Comparison of ENCODE assay signal across 18 cellular contexts in genomic region chr3:49864505-49864904, GRCh38. TPM values are rescaled to one million over a fixed set of nuclear protein-coding genes. Genes with fewer than 3 reads are reported as not detected.
DNase-seq lines count a peak whose midpoint lies in the region; ATAC-seq, FAIRE-seq and TF ChIP-seq lines count a peak whose summit lies in the region.
"Had no signal": no experiment of that assay in that cellular context is flagged by ENCODE, and none has a peak within 500 bp of the region (broad histone marks: within the 10 kb centered on the region; RNA-seq: fewer than 3 reads in every experiment).

No MANE protein-coding gene starts in this region.

- no peak for TF ChIP-seq RAD21 in HepG2 (CRISPR knock-in tag; IDR thresholded peaks at IDR 0.05)

- intact Hi-C loops in HepG2 (cut with micrococcal nuclease; ENCODE audit: unreplicated experiment) (no loop called here), right lobe of liver (cut with DNase I) (no loop called here), A673 (cut with micrococcal nuclease; ENCODE audit: unreplicated experiment) (no loop called here)

- FAIRE-seq in HepG2 (lab: Jason Lieb, UNC) (no peak), frontal cortex (lab: Jason Lieb, UNC) (no peak)
- FAIRE-seq: GM18507 had no signal

- H3K27me3 Mint-ChIP-seq in brain = peaks cover 10% of the 10 kb centered on the region

- no peaks in the 10 kb centered on the region for H3K79me2 ChIP-seq in HepG2 (ENCODE audit: insufficient read depth, low read length)

- H3K27me3 ChIP-seq in HepG2 (ENCODE audit: control insufficient read depth in 1 of 2, insufficient read depth in 2 of 2, low read length in 2 of 2) (peaks cover 8 to 71% of the 10 kb centered on the region in 2 experiments; a peak in 4 of 5 replicates), right lobe of liver (peaks cover 0 to 5% of the 10 kb centered on the region in 2 donors), iPS-15b (ENCODE audit: control insufficient read depth, insufficient read depth, low read length) (no peaks in the 10 kb centered on the region), A673 (replicated peaks; ENCODE audit: insufficient read depth, low read depth, low read length, poor library complexity) (no peaks in the 10 kb centered on the region)

- H3K27ac Mint-ChIP-seq in brain = peak overlapping the region in 3 of 5 experiments; percentile 71 to 91 (median 90)
- H3K27ac Mint-ChIP-seq: CD4-positive, CD25-positive, alpha-beta regulatory T cell had no signal

- no peaks in the 10 kb centered on the region for H3K4me1 ChIP-seq in HepG2 (ENCODE audit: insufficient read depth, low read length)
- peaks cover 0 to 7% (median 0%) of the 10 kb centered on the region in 4 donors for H3K4me1 ChIP-seq in right lobe of liver
- peaks cover 24% of the 10 kb centered on the region for H3K4me1 ChIP-seq in iPS-15b (ENCODE audit: control insufficient read depth, insufficient read depth, low read length)
- H3K4me1 ChIP-seq in A673 (ENCODE audit: insufficient read depth, low read length, poor library complexity, severe bottlenecking) = no peaks in the 10 kb centered on the region

- no peak overlapping the region for H3K4me3 ChIP-seq in HepG2 (replicated peaks in 1 of 3; ENCODE audit: insufficient read depth in 1 of 3, low read depth in 2 of 3, low read length in 3 of 3)
- no peak overlapping the region for H3K4me3 ChIP-seq in right lobe of liver
- no peak overlapping the region for H3K4me3 ChIP-seq in iPS-15b (ENCODE audit: low read depth, low read length)
- H3K4me3 ChIP-seq in A673 (ENCODE audit: low read depth, low read length, poor library complexity, severe bottlenecking) = no peak overlapping the region
- H3K4me3 ChIP-seq: BLaER1 treated with 17β-estradiol and CSF1 and Interleukin-3, amounts not matched to agents 10 nM and 100 nM; GM23338; HAP-1 had no signal

- no peaks in the 10 kb centered on the region for H3K36me3 Mint-ChIP-seq in brain

- no peak overlapping the region for H3K27ac ChIP-seq in HepG2 (ENCODE audit: extremely low read length, insufficient read depth, low read length)
- no peak overlapping the region for H3K27ac ChIP-seq in right lobe of liver
- no peak overlapping the region for H3K27ac ChIP-seq in A673 (ENCODE audit: low read depth, low read length, poor library complexity, severe bottlenecking)
- H3K27ac ChIP-seq: 22Rv1; BLaER1 treated with 17β-estradiol and CSF1 and Interleukin-3, amounts not matched to agents 10 nM and 100 nM had no signal

- no peak for TF ChIP-seq EP300 in HepG2 (IDR thresholded peaks at IDR 0.05; ENCODE audit: low read depth in 2 of 2, low read length in 2 of 2)
- no peak for TF ChIP-seq EP300 in HepG2 (CRISPR knock-in tag; IDR thresholded peaks at IDR 0.05; ENCODE audit: borderline replicate concordance)

- CTCF ChIA-PET in HepG2 (lab: Yijun Ruan, JAX; ENCODE audit: low intra/inter-chr PET ratio, low total read pairs) (no interaction called here), A673 (lab: Charles Lee) (no interaction called here)

- BruUV-seq in HepG2 (replicated peaks; lab: Mats Ljungman, UMichigan) = no TSS peak
- BruUV-seq in A673 (replicated peaks; lab: Mats Ljungman, UMichigan) = no TSS peak

- ATAC-seq in HepG2 (no peak), right lobe of liver (no peak)
- ATAC-seq: GM23338 had no signal

- in situ Hi-C loops in HepG2 (cut with HindIII; ENCODE audit: extremely low pct_ligation_motif_present, low pct_unique_long_range_greater_than_20kb) = no loop called here

- no peaks in the 10 kb centered on the region for H3K36me3 ChIP-seq in HepG2 (replicated peaks in 1 of 2; ENCODE audit: control insufficient read depth in 1 of 2, insufficient read depth in 2 of 2, low read length in 2 of 2)
- H3K36me3 ChIP-seq in right lobe of liver = no peaks in the 10 kb centered on the region
- peaks cover 16% of the 10 kb centered on the region for H3K36me3 ChIP-seq in iPS-15b (ENCODE audit: control insufficient read depth, insufficient read depth, low read length)
- no peaks in the 10 kb centered on the region for H3K36me3 ChIP-seq in A673 (ENCODE audit: insufficient read depth, low read length, poor library complexity, severe bottlenecking)
- H3K36me3 ChIP-seq: BLaER1 treated with 17β-estradiol and CSF1 and Interleukin-3, amounts not matched to agents 10 nM and 100 nM; HAP-1 had no signal

- no peak overlapping the region for H2AFZ ChIP-seq in HepG2 (ENCODE audit: low read length)
- H2AFZ ChIP-seq: GM23338 had no signal

- H3K4me1 Mint-ChIP-seq in brain = peaks cover 47% of the 10 kb centered on the region

- TF ChIP-seq CTCF in HepG2 (CRISPR knock-in tag; IDR thresholded peaks at IDR 0.05) = no peak
- TF ChIP-seq CTCF in right lobe of liver (IDR thresholded peaks at IDR 0.05) = no peak
- TF ChIP-seq CTCF in brain (conservative IDR thresholded peaks at IDR 0.05) = no peak
- TF ChIP-seq CTCF in A673 (conservative IDR thresholded peaks at IDR 0.05; ENCODE audit: low read depth, low read length) = no peak

- H3K4me3 Mint-ChIP-seq in brain = peak overlapping the region in 1 of 5 experiments; percentile 91
- H3K4me3 Mint-ChIP-seq: CD4-positive, CD25-positive, alpha-beta regulatory T cell; GM23338 had no signal

- H3K9ac ChIP-seq in HepG2 (ENCODE audit: insufficient read depth, low read depth, low read length) = no peak overlapping the region
- peak overlapping the region; percentile 54 for H3K9ac ChIP-seq in iPS-15b (ENCODE audit: low read depth, low read length)
- H3K9ac ChIP-seq: BLaER1 treated with 17β-estradiol and CSF1 and Interleukin-3, amounts not matched to agents 10 nM and 100 nM had no signal

- WGBS in HepG2 (ENCODE audit: low lambda C conversion rate) = 9% methylated on average over 5 of the region's 5 CpGs
- 16% methylated on average over 2 of the region's 5 CpGs for WGBS in right lobe of liver (ENCODE audit: insufficient coverage, low coverage, low lambda C conversion rate, missing lambda C conversion rate)

- TF ChIP-seq POLR2A in HepG2 (IDR thresholded peaks at IDR 0.05; ENCODE audit: insufficient read depth in 1 of 2, low read depth in 2 of 2, low read length in 2 of 2) (no peak), right lobe of liver (IDR thresholded peaks at IDR 0.05) (no peak)

- POLR2A ChIA-PET in HepG2 (lab: Yijun Ruan, JAX) = no interaction called here
- POLR2A ChIA-PET in A673 (lab: Charles Lee; ENCODE audit: low non-redundant PET) = no interaction called here

- no peaks in the 10 kb centered on the region for H3K9me3 ChIP-seq in HepG2 (ENCODE audit: low read length)
- H3K9me3 ChIP-seq in right lobe of liver = no peaks in the 10 kb centered on the region
- no peaks in the 10 kb centered on the region for H3K9me3 ChIP-seq in iPS-15b (ENCODE audit: control insufficient read depth, insufficient read depth, low read length)
- no peaks in the 10 kb centered on the region for H3K9me3 ChIP-seq in A673 (ENCODE audit: low read depth, low read length, poor library complexity, severe bottlenecking)
- H3K9me3 ChIP-seq: BLaER1 treated with 17β-estradiol and CSF1 and Interleukin-3, amounts not matched to agents 10 nM and 100 nM; HAP-1 had no signal

- DNase-seq in HepG2 (ENCODE audit: low spot score) = no peak
- DNase-seq in right lobe of liver = no peak
- no peak for DNase-seq in iPS-NIHi7 (ENCODE audit: extremely low spot score)
- DNase-seq in activated CD8-positive, alpha-beta memory T cell treated with anti-CD3 and anti-CD28 coated beads, Interleukin-2, amount 50 U/mL, for 48 hours = no peak
- DNase-seq in A673 (ENCODE audit: low spot score) = no peak
- no peak for DNase-seq in frontal cortex (ENCODE audit: low spot score in 2 of 2)
- DNase-seq: ACHN; CD4-positive, CD25-positive, alpha-beta regulatory T cell; DMS 273 treated with DMSO at 0.1 percent for 48 hours had no signal

- no peaks in the 10 kb centered on the region for H4K20me1 ChIP-seq in HepG2 (ENCODE audit: insufficient read depth, low read length)

- H3K9me3 Mint-ChIP-seq in brain = peaks cover 0 to 11% (median 0%) of the 10 kb centered on the region in 5 experiments
- H3K9me3 Mint-ChIP-seq: CD4-positive, CD25-positive, alpha-beta regulatory T cell; GM23338 had no signal

- H3K4me2 ChIP-seq in HepG2 (ENCODE audit: low read depth, low read length) = no peak overlapping the region
- H3K4me2 ChIP-seq: BLaER1 treated with 17β-estradiol and CSF1 and Interleukin-3, amounts not matched to agents 10 nM and 100 nM; GM23338 had no signal

RNA-seq across cellular contexts. Expression of gene CAMKV, which starts 5.2 kb away (rescaled TPM):
- total RNA-seq in HepG2 (2016; rRNA removed; fragmentation: Illumina TruSeq; extraction: Trizol) = 0.13 and 0.15 TPM in 2 replicates
- not detected in 2 replicates for total RNA-seq in HepG2 (2016; cell fraction: cytosol; rRNA removed; fragmentation: Illumina TruSeq; extraction: Trizol; ENCODE audit: low read depth)
- total RNA-seq in HepG2 (2016; cell fraction: insoluble cytoplasmic fraction; rRNA removed; fragmentation: Illumina TruSeq; extraction: Trizol) = 0.17 TPM in 1 of 2 replicates, not detected in the other
- 0.14 TPM in 1 of 2 replicates, not detected in the other for total RNA-seq in HepG2 (2016; cell fraction: membrane; rRNA removed; fragmentation: Illumina TruSeq; extraction: Trizol)
- 0.13 and 0.22 TPM in 2 replicates for total RNA-seq in HepG2 (2016; cell fraction: nucleus; rRNA removed; fragmentation: Illumina TruSeq; extraction: Trizol)
- polyA plus RNA-seq in HepG2 (2011; rRNA removed) = 0.13 and 0.22 TPM in 2 replicates
- 0.13 and 0.23 TPM in 2 replicates for polyA plus RNA-seq in HepG2 (2011; cell fraction: cytosol; rRNA removed)
- 1.2 and 2.0 TPM in 2 replicates for polyA plus RNA-seq in HepG2 (2011; cell fraction: nucleus; rRNA removed)
- 0.33 and 0.38 TPM in 2 replicates for polyA plus RNA-seq in HepG2 (2012)
- not detected in 2 replicates for polyA plus RNA-seq in HepG2 (2016; cell fraction: cytosol; fragmentation: Illumina TruSeq; extraction: Trizol; ENCODE audit: low read depth)
- 0.13 and 0.26 TPM in 2 replicates for polyA plus RNA-seq in HepG2 (2016; cell fraction: insoluble cytoplasmic fraction; fragmentation: Illumina TruSeq; extraction: Trizol; ENCODE audit: low read depth)
- polyA plus RNA-seq in HepG2 (2016; cell fraction: membrane; fragmentation: Illumina TruSeq; extraction: Trizol; ENCODE audit: low read depth) = 0.08 and 0.10 TPM in 2 replicates
- 0.53 and 0.60 TPM in 2 replicates for polyA plus RNA-seq in HepG2 (2016; cell fraction: nucleus; fragmentation: Illumina TruSeq; extraction: Trizol; ENCODE audit: insufficient read depth, low read depth)
- 0.07 and 0.82 TPM in 2 replicates for polyA minus RNA-seq in HepG2 (2011; rRNA and poly(A)+ RNA removed; ENCODE audit: low replicate concordance)
- not detected in 2 replicates for polyA minus RNA-seq in HepG2 (2011; cell fraction: cytosol; rRNA and poly(A)+ RNA removed)
- 1.3 TPM in 1 of 2 replicates, not detected in the other for polyA minus RNA-seq in HepG2 (2011; cell fraction: nucleus; rRNA and poly(A)+ RNA removed)
- total RNA-seq in right lobe of liver = not detected
- polyA plus RNA-seq in brain (ENCODE audit: insufficient read depth, low read depth, low replicate concordance) = 28.5 TPM
- total RNA-seq in A673 (2021) = 5.4 and 6.5 TPM in 2 replicates
- 180 TPM for total RNA-seq in frontal cortex
- total RNA-seq: CD4-positive, CD25-positive, alpha-beta regulatory T cell; HT1080 had no signal
- polyA plus RNA-seq: CD4-positive, CD25-positive, alpha-beta regulatory T cell had no signal

RNA-seq across cellular contexts. Expression of gene TRAIP, which starts 8.1 kb away (rescaled TPM):
- total RNA-seq in HepG2 (2016; rRNA removed; fragmentation: Illumina TruSeq; extraction: Trizol) = 13.7 and 23.9 TPM in 2 replicates
- total RNA-seq in HepG2 (2016; cell fraction: cytosol; rRNA removed; fragmentation: Illumina TruSeq; extraction: Trizol; ENCODE audit: low read depth) = 9.1 and 11.5 TPM in 2 replicates
- total RNA-seq in HepG2 (2016; cell fraction: insoluble cytoplasmic fraction; rRNA removed; fragmentation: Illumina TruSeq; extraction: Trizol) = 13.0 and 22.4 TPM in 2 replicates
- 11.7 and 13.4 TPM in 2 replicates for total RNA-seq in HepG2 (2016; cell fraction: membrane; rRNA removed; fragmentation: Illumina TruSeq; extraction: Trizol)
- total RNA-seq in HepG2 (2016; cell fraction: nucleus; rRNA removed; fragmentation: Illumina TruSeq; extraction: Trizol) = 28.5 and 36.3 TPM in 2 replicates
- 13.9 and 15.1 TPM in 2 replicates for polyA plus RNA-seq in HepG2 (2011; rRNA removed)
- polyA plus RNA-seq in HepG2 (2011; cell fraction: cytosol; rRNA removed) = 14.0 and 14.3 TPM in 2 replicates
- 42.9 and 44.0 TPM in 2 replicates for polyA plus RNA-seq in HepG2 (2011; cell fraction: nucleus; rRNA removed)
- polyA plus RNA-seq in HepG2 (2012) = 7.3 and 9.8 TPM in 2 replicates
- polyA plus RNA-seq in HepG2 (2016; cell fraction: cytosol; fragmentation: Illumina TruSeq; extraction: Trizol; ENCODE audit: low read depth) = 4.6 and 5.0 TPM in 2 replicates
- 12.2 and 16.5 TPM in 2 replicates for polyA plus RNA-seq in HepG2 (2016; cell fraction: insoluble cytoplasmic fraction; fragmentation: Illumina TruSeq; extraction: Trizol; ENCODE audit: low read depth)
- 9.0 TPM in 2 replicates for polyA plus RNA-seq in HepG2 (2016; cell fraction: membrane; fragmentation: Illumina TruSeq; extraction: Trizol; ENCODE audit: low read depth)
- 45.6 and 54.0 TPM in 2 replicates for polyA plus RNA-seq in HepG2 (2016; cell fraction: nucleus; fragmentation: Illumina TruSeq; extraction: Trizol; ENCODE audit: insufficient read depth, low read depth)
- polyA minus RNA-seq in HepG2 (2011; rRNA and poly(A)+ RNA removed; ENCODE audit: low replicate concordance) = 23.5 and 39.7 TPM in 2 replicates
- polyA minus RNA-seq in HepG2 (2011; cell fraction: cytosol; rRNA and poly(A)+ RNA removed) = 5.6 and 7.4 TPM in 2 replicates
- 17.3 and 17.4 TPM in 2 replicates for polyA minus RNA-seq in HepG2 (2011; cell fraction: nucleus; rRNA and poly(A)+ RNA removed)
- 1 to 10 TPM in 3 of 6 experiments, under 1 TPM in 3; 0.55 to 3.1 (median 0.98) TPM for total RNA-seq in right lobe of liver
- 6.8 TPM for polyA plus RNA-seq in brain (ENCODE audit: insufficient read depth, low read depth, low replicate concordance)
- total RNA-seq in A673 (2021) = 17.8 and 18.8 TPM in 2 replicates
- 2.0 TPM for total RNA-seq in frontal cortex

RNA-seq across cellular contexts. Expression of gene MST1R, which starts 39.2 kb away (rescaled TPM):
- total RNA-seq in HepG2 (2016; rRNA removed; fragmentation: Illumina TruSeq; extraction: Trizol) (0.11 and 0.13 TPM in 2 replicates), right lobe of liver (1 to 10 TPM in 1 of 6 experiments, under 1 TPM in 5; 0.15 to 1.9 (median 0.50) TPM), A673 (2021) (not detected in 2 replicates), frontal cortex (0.41 TPM)
- not detected in 2 replicates for total RNA-seq in HepG2 (2016; cell fraction: cytosol; rRNA removed; fragmentation: Illumina TruSeq; extraction: Trizol; ENCODE audit: low read depth)
- total RNA-seq in HepG2 (2016; cell fraction: insoluble cytoplasmic fraction; rRNA removed; fragmentation: Illumina TruSeq; extraction: Trizol) = 0.17 and 0.36 TPM in 2 replicates
- total RNA-seq in HepG2 (2016; cell fraction: membrane; rRNA removed; fragmentation: Illumina TruSeq; extraction: Trizol) = 0.03 TPM in 1 of 2 replicates, not detected in the other
- total RNA-seq in HepG2 (2016; cell fraction: nucleus; rRNA removed; fragmentation: Illumina TruSeq; extraction: Trizol) = 0.28 and 0.37 TPM in 2 replicates
- polyA plus RNA-seq in HepG2 (2011; rRNA removed) (0.72 and 0.77 TPM in 2 replicates), brain (ENCODE audit: insufficient read depth, low read depth, low replicate concordance) (1.6 TPM)
- 0.21 TPM in 2 replicates for polyA plus RNA-seq in HepG2 (2011; cell fraction: cytosol; rRNA removed)
- polyA plus RNA-seq in HepG2 (2011; cell fraction: nucleus; rRNA removed) = 2.3 and 3.4 TPM in 2 replicates
- polyA plus RNA-seq in HepG2 (2012) = 0.09 and 0.52 TPM in 2 replicates
- not detected in 2 replicates for polyA plus RNA-seq in HepG2 (2016; cell fraction: cytosol; fragmentation: Illumina TruSeq; extraction: Trizol; ENCODE audit: low read depth)
- polyA plus RNA-seq in HepG2 (2016; cell fraction: insoluble cytoplasmic fraction; fragmentation: Illumina TruSeq; extraction: Trizol; ENCODE audit: low read depth) = 0.11 TPM in 1 of 2 replicates, not detected in the other
- 0.17 TPM in 1 of 2 replicates, not detected in the other for polyA plus RNA-seq in HepG2 (2016; cell fraction: membrane; fragmentation: Illumina TruSeq; extraction: Trizol; ENCODE audit: low read depth)
- 1.2 and 1.4 TPM in 2 replicates for polyA plus RNA-seq in HepG2 (2016; cell fraction: nucleus; fragmentation: Illumina TruSeq; extraction: Trizol; ENCODE audit: insufficient read depth, low read depth)
- polyA minus RNA-seq in HepG2 (2011; rRNA and poly(A)+ RNA removed; ENCODE audit: low replicate concordance) = 2.0 and 186 TPM in 2 replicates
- polyA minus RNA-seq in HepG2 (2011; cell fraction: cytosol; rRNA and poly(A)+ RNA removed) = 1.5 and 3.4 TPM in 2 replicates
- polyA minus RNA-seq in HepG2 (2011; cell fraction: nucleus; rRNA and poly(A)+ RNA removed) = 0.77 and 2.4 TPM in 2 replicates
- total RNA-seq: Daoy had no signal

RNA-seq across cellular contexts. Expression of gene UBA7, which starts 50.8 kb away (rescaled TPM):
- total RNA-seq in HepG2 (2016; rRNA removed; fragmentation: Illumina TruSeq; extraction: Trizol) (5.8 and 9.5 TPM in 2 replicates), right lobe of liver (10 to 100 TPM; 16.4 to 39.1 (median 28.5) TPM), A673 (2021) (2.2 and 3.8 TPM in 2 replicates), frontal cortex (1.6 TPM)
- 1.7 and 1.9 TPM in 2 replicates for total RNA-seq in HepG2 (2016; cell fraction: cytosol; rRNA removed; fragmentation: Illumina TruSeq; extraction: Trizol; ENCODE audit: low read depth)
- total RNA-seq in HepG2 (2016; cell fraction: insoluble cytoplasmic fraction; rRNA removed; fragmentation: Illumina TruSeq; extraction: Trizol) = 5.7 and 9.9 TPM in 2 replicates
- total RNA-seq in HepG2 (2016; cell fraction: membrane; rRNA removed; fragmentation: Illumina TruSeq; extraction: Trizol) = 1.4 and 1.8 TPM in 2 replicates
- 11.0 and 11.7 TPM in 2 replicates for total RNA-seq in HepG2 (2016; cell fraction: nucleus; rRNA removed; fragmentation: Illumina TruSeq; extraction: Trizol)
- polyA plus RNA-seq in HepG2 (2011; rRNA removed) (16.5 and 20.2 TPM in 2 replicates), brain (ENCODE audit: insufficient read depth, low read depth, low replicate concordance) (3.4 TPM)
- polyA plus RNA-seq in HepG2 (2011; cell fraction: cytosol; rRNA removed) = 6.1 and 8.8 TPM in 2 replicates
- polyA plus RNA-seq in HepG2 (2011; cell fraction: nucleus; rRNA removed) = 175 and 207 TPM in 2 replicates
- polyA plus RNA-seq in HepG2 (2012) = 8.4 and 9.1 TPM in 2 replicates
- 0.49 and 0.55 TPM in 2 replicates for polyA plus RNA-seq in HepG2 (2016; cell fraction: cytosol; fragmentation: Illumina TruSeq; extraction: Trizol; ENCODE audit: low read depth)
- 3.6 and 4.7 TPM in 2 replicates for polyA plus RNA-seq in HepG2 (2016; cell fraction: insoluble cytoplasmic fraction; fragmentation: Illumina TruSeq; extraction: Trizol; ENCODE audit: low read depth)
- polyA plus RNA-seq in HepG2 (2016; cell fraction: membrane; fragmentation: Illumina TruSeq; extraction: Trizol; ENCODE audit: low read depth) = 0.78 and 0.79 TPM in 2 replicates
- polyA plus RNA-seq in HepG2 (2016; cell fraction: nucleus; fragmentation: Illumina TruSeq; extraction: Trizol; ENCODE audit: insufficient read depth, low read depth) = 18.3 and 25.6 TPM in 2 replicates
- 10.2 and 40.3 TPM in 2 replicates for polyA minus RNA-seq in HepG2 (2011; rRNA and poly(A)+ RNA removed; ENCODE audit: low replicate concordance)
- polyA minus RNA-seq in HepG2 (2011; cell fraction: cytosol; rRNA and poly(A)+ RNA removed) = 7.9 and 8.9 TPM in 2 replicates
- polyA minus RNA-seq in HepG2 (2011; cell fraction: nucleus; rRNA and poly(A)+ RNA removed) = 32.6 and 36.8 TPM in 2 replicates

Comparison
In these comparisons a context has a peak if more than half of its experiments do, and no peak if none do; other contexts are left out.
1. RNA of gene CAMKV, which starts 5.2 kb away (total RNA-seq): 180 TPM in frontal cortex (single experiment); 5.4 to 6.5 TPM in A673, 0.13 to 0.22 TPM in HepG2 and not detected in right lobe of liver; every median in the first group is over 10 times any median in the second.